Comparison of ENCODE assay signal across 15 cellular contexts in genomic region chr5:73797142-73797530, GRCh38.
A peak's percentile ranks its signal among the peaks of the same experiment; 100 is the strongest.
DNase-seq lines count a peak whose midpoint lies in the region; ATAC-seq, FAIRE-seq and TF ChIP-seq lines count a peak whose summit lies in the region.
"Had no signal": no experiment of that assay in that cellular context is flagged by ENCODE, and none has a peak within 500 bp of the region (broad histone marks: within the 10 kb centered on the region; RNA-seq: fewer than 3 reads in every experiment).

No MANE protein-coding gene starts in this region.

- CTCF ChIA-PET in A549 (lab: Yijun Ruan, JAX), result interaction anchor here (1.4 to 11.8 kb wide), 7 partner anchors 11 to 208 kb away, joined by 3 to 315 read pairs (median 8); no protein-coding TSS in a partner anchor

- H3K4me3 ChIP-seq in A549 (0 out of 3 replicates have a peak overlapping the region, but pooled peaks have one; percentile 15), HL-60 (replicated peaks; ENCODE audit: insufficient read depth, low read length) (no peak overlapping the region), lower lobe of right lung (no peak overlapping the region)
- H3K4me3 ChIP-seq: body of pancreas had no signal

- FAIRE-seq in A549 (lab: Jason Lieb, UNC), result no peak
- FAIRE-seq: D721Med, GM19239 had no signal

- no peaks in the 10 kb centered on the region for H3K36me3 ChIP-seq in lower lobe of right lung

- no peak for TF ChIP-seq EP300 in A549 (IDR thresholded peaks at IDR 0.05)

- peak in 1 of 2 experiments; percentile 49; a peak in 3 of 6 replicates for ATAC-seq in A549
- no peak for ATAC-seq in lower lobe of right lung
- ATAC-seq in omental fat pad (ENCODE audit: low FRiP score), result no peak

- 84% methylated on average over 2 of the region's 2 CpGs for WGBS in A549 (ENCODE audit: missing lambda C conversion rate)

- peaks cover 71% of the 10 kb centered on the region for H3K4me1 ChIP-seq in A549
- H3K4me1 ChIP-seq in lower lobe of right lung, result peaks cover 15% of the 10 kb centered on the region
- H3K4me1 ChIP-seq: body of pancreas had no signal

- no peak for TF ChIP-seq RAD21 in A549 (conservative IDR thresholded peaks at IDR 0.05 in 1 of 2, IDR thresholded peaks at IDR 0.05 in 1 of 2)

- no peak for TF ChIP-seq POLR2A in A549 (IDR thresholded peaks at IDR 0.05; ENCODE audit: low read length)

- no peak for TF ChIP-seq CTCF in A549 (IDR thresholded peaks at IDR 0.05)
- no peak for TF ChIP-seq CTCF in HL-60 (IDR thresholded peaks at IDR 0.05; ENCODE audit: insufficient read depth, low read length)
- TF ChIP-seq CTCF in lower lobe of right lung (IDR thresholded peaks at IDR 0.05), result no peak
- TF ChIP-seq CTCF in omental fat pad (IDR thresholded peaks at IDR 0.05), result no peak

- H3K27me3 ChIP-seq in HL-60 (ENCODE audit: insufficient read depth, poor library complexity, severe bottlenecking) (no peaks in the 10 kb centered on the region), lower lobe of right lung (ENCODE audit: low read depth) (no peaks in the 10 kb centered on the region)
- H3K27me3 ChIP-seq: body of pancreas had no signal

- H3K27ac ChIP-seq in A549 (peak overlapping the region; percentile 91 to 94), HL-60 (replicated peaks) (peak overlapping the region; percentile 44; the same call in 1 of the 2 replicates), lower lobe of right lung (peak overlapping the region; percentile 46)

- H3K4me2 ChIP-seq in A549, result peak overlapping the region; percentile 74

- POLR2A ChIA-PET in A549 (lab: Yijun Ruan, JAX), result interaction anchor here (1.7 kb wide), 2 partner anchors 16 to 206 kb away, joined by 5 to 9 read pairs; no protein-coding TSS in a partner anchor

- no peaks in the 10 kb centered on the region for H3K9me3 ChIP-seq in A549
- H3K9me3 ChIP-seq in lower lobe of right lung, result no peaks in the 10 kb centered on the region
- H3K9me3 ChIP-seq: body of pancreas had no signal

- intact Hi-C loops in lower lobe of right lung (cut with DNase I), result no loop called here

- DNase-seq in A549 (ENCODE audit: low read depth in 1 of 2, low spot score in 1 of 2) (no peak), HL-60 (ENCODE audit: low read depth in 1 of 2, low spot score in 1 of 2) (no peak), astrocyte of the hippocampus (ENCODE audit: low read depth, low spot score) (peak; percentile 42), lower lobe of right lung (no peak), omental fat pad (ENCODE audit: low spot score) (no peak), NCI-H1930 (lab: John Stamatoyannopoulos, UW) (no peak), NCI-H1436 treated with DMSO at 0.1 percent for 48 hours (lab: John Stamatoyannopoulos, UW) (no peak)
- DNase-seq in activated CD8-positive, alpha-beta memory T cell treated with anti-CD3 and anti-CD28 coated beads for 24 hours, result no peak
- DNase-seq: activated CD8-positive, alpha-beta memory T cell treated with anti-CD3 and anti-CD28 coated beads, Interleukin-2, amount 50 U/mL, for 4 hours; effector memory CD4-positive, alpha-beta T cell; NCI-H187; NCI-H524 had no signal

TF ChIP-seq in A549, 52 proteins besides CTCF, POLR2A, EP300 and RAD21:
- 0 out of 2 replicates have a peak, but pooled peaks have one; percentile 14 for TF ChIP-seq HOXB5 (CRISPR knock-in tag; IDR thresholded peaks at IDR 0.05)
- 0 out of 2 replicates have a peak, but pooled peaks have one; percentile 40 for TF ChIP-seq HOXB13 (CRISPR knock-in tag; IDR thresholded peaks at IDR 0.05; ENCODE audit: low read depth)
- TF ChIP-seq HEYL (CRISPR knock-in tag; IDR thresholded peaks at IDR 0.05), result no peak
- no peak for TF ChIP-seq MAX (IDR thresholded peaks at IDR 0.05)
